ENCODE assay signal across 21 cellular contexts in the genomic region with DNA sequence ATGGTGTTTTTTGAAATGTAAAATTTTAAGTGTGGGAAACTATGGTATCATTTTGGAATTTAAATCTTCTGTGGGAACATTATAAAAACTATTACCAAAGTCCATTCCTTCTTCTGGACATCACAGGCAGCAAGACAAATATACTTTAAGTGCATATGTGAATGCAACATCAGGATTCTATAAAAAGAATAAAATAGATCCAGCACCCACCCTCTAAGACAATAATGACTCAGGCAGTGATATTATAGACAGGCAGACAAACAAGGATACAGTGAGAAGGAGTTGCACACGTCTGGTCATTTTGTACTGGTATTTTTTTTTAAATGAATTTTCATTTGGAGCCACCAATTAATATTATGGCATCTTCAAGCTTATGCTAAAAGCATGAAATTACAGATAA.
"Had no signal": no experiment of that assay in that cellular context is flagged by ENCODE, and none has a peak within 500 bp of the region (broad histone marks: within the 10 kb centered on the region; RNA-seq: fewer than 3 reads in every experiment).

No MANE protein-coding gene starts in this region.

- H3K4me1 ChIP-seq: gastrocnemius medialis had no signal

- H3K27ac Mint-ChIP-seq: activated CD4-positive, alpha-beta memory T cell treated with anti-CD3 and anti-CD28 coated beads for 36 hours; activated naive CD8-positive, alpha-beta T cell treated with anti-CD3 and anti-CD28 coated beads for 36 hours; progenitor cell of endocrine pancreas; stimulated activated naive CD8-positive, alpha-beta T cell treated with anti-CD3 and anti-CD28 coated beads, Interleukin-15, Interleukin-2, amounts not matched to agents 100 ng/mL and 50 ng/mL, for 24 hours; WTC11 had no signal

- H3K27me3 Mint-ChIP-seq: activated CD4-positive, alpha-beta memory T cell treated with anti-CD3 and anti-CD28 coated beads for 36 hours; activated naive CD8-positive, alpha-beta T cell treated with anti-CD3 and anti-CD28 coated beads for 36 hours; brain; central memory CD8-positive, alpha-beta T cell; progenitor cell of endocrine pancreas; stimulated activated naive CD8-positive, alpha-beta T cell treated with anti-CD3 and anti-CD28 coated beads, Interleukin-15, Interleukin-2, amounts not matched to agents 100 ng/mL and 50 ng/mL, for 24 hours had no signal

- DNase-seq: activated CD4-positive, alpha-beta memory T cell treated with anti-CD3 and anti-CD28 coated beads for 36 hours; activated CD4-positive, alpha-beta T cell treated with anti-CD3 and anti-CD28 coated beads for 4 hours; activated naive CD4-positive, alpha-beta T cell; activated naive CD8-positive, alpha-beta T cell treated with anti-CD3 and anti-CD28 coated beads for 36 hours; activated T-cell treated with anti-CD3 and anti-CD28 coated beads for 4 hours; amygdala; cortex of kidney; gastrocnemius medialis; head of caudate nucleus; kidney; left lung; stimulated activated CD4-positive, alpha-beta T cell treated with anti-CD3 and anti-CD28 coated beads, Interleukin-15, amount 100 ng/mL, for 24 hours; stimulated activated CD4-positive, alpha-beta T cell treated with anti-CD3 and anti-CD28 coated beads, Interleukin-2, amount 100 ng/mL, for 48 hours; upper lobe of right lung had no signal

- H3K9me3 Mint-ChIP-seq: central memory CD8-positive, alpha-beta T cell had no signal

- H3K36me3 Mint-ChIP-seq: brain had no signal

- H3K27me3 ChIP-seq: gastrocnemius medialis, left lung, upper lobe of right lung had no signal

- ATAC-seq: gastrocnemius medialis, left lung, upper lobe of right lung, WTC11 had no signal

- H3K4me3 Mint-ChIP-seq: activated CD4-positive, alpha-beta memory T cell treated with anti-CD3 and anti-CD28 coated beads for 36 hours; activated naive CD8-positive, alpha-beta T cell treated with anti-CD3 and anti-CD28 coated beads for 36 hours; brain; central memory CD8-positive, alpha-beta T cell; neural crest cell; stimulated activated naive CD8-positive, alpha-beta T cell treated with anti-CD3 and anti-CD28 coated beads, Interleukin-15, Interleukin-2, amounts not matched to agents 100 ng/mL and 50 ng/mL, for 24 hours; WTC11 had no signal

- H3K4me3 ChIP-seq: gastrocnemius medialis, left lung, skin epidermis, upper lobe of right lung had no signal

- H3K9me3 ChIP-seq: gastrocnemius medialis, left lung, upper lobe of right lung had no signal

- H3K36me3 ChIP-seq: gastrocnemius medialis, left lung, upper lobe of right lung had no signal

- H3K27ac ChIP-seq: gastrocnemius medialis, left lung, upper lobe of right lung had no signal
